Comparison of ENCODE assay signal across 9 cellular contexts in genomic region chr17:45223541-45224528, GRCh38. TPM values are rescaled to one million over a fixed set of nuclear protein-coding genes. Genes with fewer than 3 reads are reported as not detected.
DNase-seq lines count a peak whose midpoint lies in the region; TF ChIP-seq lines count a peak whose summit lies in the region.
"Had no signal": no experiment of that assay in that cellular context is flagged by ENCODE, and none has a peak within 500 bp of the region (broad histone marks: within the 10 kb centered on the region; RNA-seq: fewer than 3 reads in every experiment).

No MANE protein-coding gene starts in this region.

- H3K9ac ChIP-seq in neural progenitor cell, result no peak overlapping the region

- H3K27ac ChIP-seq in CD4-positive, alpha-beta memory T cell (ENCODE audit: low read depth, low read length), result peak overlapping the region; percentile 97
- H3K27ac ChIP-seq in neural progenitor cell, result no peak overlapping the region

- TF ChIP-seq POLR2A in NB4 (IDR thresholded peaks at IDR 0.05; ENCODE audit: extremely low read depth, insufficient read length), result no peak

- H3K4me3 Mint-ChIP-seq in CD4-positive, alpha-beta memory T cell, result peak overlapping the region; percentile 96 to 100 (median 99)
- peak overlapping the region; percentile 96 for H3K4me3 Mint-ChIP-seq in activated naive CD8-positive, alpha-beta T cell treated with anti-CD3 and anti-CD28 coated beads for 36 hours
- H3K4me3 Mint-ChIP-seq in neural progenitor cell, result peak overlapping the region; percentile 30

- peaks cover 4% of the 10 kb centered on the region for H4K20me1 ChIP-seq in neural progenitor cell (ENCODE audit: low read depth)

- H3K9me3 Mint-ChIP-seq in CD4-positive, alpha-beta memory T cell, result no peaks in the 10 kb centered on the region
- no peaks in the 10 kb centered on the region for H3K9me3 Mint-ChIP-seq in activated naive CD8-positive, alpha-beta T cell treated with anti-CD3 and anti-CD28 coated beads for 36 hours
- H3K9me3 Mint-ChIP-seq in neural progenitor cell, result no peaks in the 10 kb centered on the region

- H2AFZ ChIP-seq in neural progenitor cell (replicated peaks), result no peak overlapping the region

- peaks cover 13 to 62% of the 10 kb centered on the region in 2 donors for H3K36me3 Mint-ChIP-seq in CD4-positive, alpha-beta memory T cell
- H3K36me3 Mint-ChIP-seq in activated naive CD8-positive, alpha-beta T cell treated with anti-CD3 and anti-CD28 coated beads for 36 hours, result peaks cover 54% of the 10 kb centered on the region
- no peaks in the 10 kb centered on the region for H3K36me3 Mint-ChIP-seq in neural progenitor cell

- H3K4me1 Mint-ChIP-seq in CD4-positive, alpha-beta memory T cell, result peaks cover 32 to 85% (median 51%) of the 10 kb centered on the region in 4 donors
- peaks cover 65% of the 10 kb centered on the region for H3K4me1 Mint-ChIP-seq in activated naive CD8-positive, alpha-beta T cell treated with anti-CD3 and anti-CD28 coated beads for 36 hours
- H3K4me1 Mint-ChIP-seq in neural progenitor cell, result peaks cover 8% of the 10 kb centered on the region

- POLR2A ChIA-PET in CD4-positive, alpha-beta memory T cell (lab: Charles Lee; ENCODE audit: partially characterized antibody), result interaction anchor here (0.6 to 24.4 kb wide), 6 partner anchors 18 to 324 kb away, joined by 3 to 1143 read pairs (median 89); partner anchors contain the start of genes EFTUD2, HEXIM1 and MAP3K14
- POLR2A ChIA-PET in HEK293T (lab: Yijun Ruan, JAX), result interaction anchor here (0.6 kb wide), 1 partner anchor 75 kb away, joined by 3 read pairs; the partner anchor contains the start of gene HEXIM1

- DNase-seq in CD4-positive, alpha-beta memory T cell, result peak; percentile 44 to 83 (median 61)
- no peak for DNase-seq in NB4 (ENCODE audit: low read depth)
- peak; percentile 74 for DNase-seq in activated naive CD8-positive, alpha-beta T cell treated with anti-CD3 and anti-CD28 coated beads for 36 hours
- no peak for DNase-seq in neural progenitor cell (ENCODE audit: low spot score)
- DNase-seq in COR-L47 (lab: John Stamatoyannopoulos, UW), result no peak
- no peak for DNase-seq in occipital lobe (lab: John Stamatoyannopoulos, UW)
- DNase-seq in kidney glomerular epithelial cell (lab: John Stamatoyannopoulos, UW), result no peak
- DNase-seq in HEK293T (ENCODE audit: extremely low spot score), result no peak

- no peaks in the 10 kb centered on the region for H3K27me3 ChIP-seq in CD4-positive, alpha-beta memory T cell (ENCODE audit: insufficient read depth, low read length)
- peaks cover 56% of the 10 kb centered on the region for H3K27me3 ChIP-seq in neural progenitor cell

- no peaks in the 10 kb centered on the region for H3K79me2 ChIP-seq in neural progenitor cell (ENCODE audit: low read depth)

- no peaks in the 10 kb centered on the region for H3K27me3 Mint-ChIP-seq in CD4-positive, alpha-beta memory T cell
- H3K27me3 Mint-ChIP-seq in activated naive CD8-positive, alpha-beta T cell treated with anti-CD3 and anti-CD28 coated beads for 36 hours, result no peaks in the 10 kb centered on the region
- H3K27me3 Mint-ChIP-seq in neural progenitor cell (ENCODE audit: insufficient read depth, low read depth), result peaks cover 49% of the 10 kb centered on the region

- intact Hi-C loops in CD4-positive, alpha-beta memory T cell (cut with micrococcal nuclease), result no loop called here

- no peak overlapping the region for H3K4me2 ChIP-seq in neural progenitor cell

- peaks cover 13% of the 10 kb centered on the region for H3F3A ChIP-seq in neural progenitor cell (ENCODE audit: low read depth)

- no peaks in the 10 kb centered on the region for H3K9me3 ChIP-seq in CD4-positive, alpha-beta memory T cell (ENCODE audit: control insufficient read depth in 1 of 2, low read length in 2 of 2)
- no peaks in the 10 kb centered on the region for H3K9me3 ChIP-seq in neural progenitor cell (ENCODE audit: low read depth)
- H3K9me3 ChIP-seq: ascending aorta had no signal

- CTCF ChIA-PET in CD4-positive, alpha-beta memory T cell (lab: Charles Lee; ENCODE audit: partially characterized antibody), result interaction anchor here (1.0 to 10.3 kb wide), 6 partner anchors 10 to 88 kb away, joined by 3 to 449 read pairs (median 22); partner anchors contain the start of gene ACBD4
- CTCF ChIA-PET in HEK293T (lab: Yijun Ruan, JAX), result interaction anchor here (1.3 to 2.6 kb wide), 3 partner anchors 8 to 12 kb away, joined by 5 to 16 read pairs (median 9); no protein-coding TSS in a partner anchor

- TF ChIP-seq CTCF in NB4 (IDR thresholded peaks at IDR 0.05; ENCODE audit: low read depth, low read length), result no peak
- no peak for TF ChIP-seq CTCF in neural progenitor cell (IDR thresholded peaks at IDR 0.05)

- H3K27ac Mint-ChIP-seq in CD4-positive, alpha-beta memory T cell, result peak overlapping the region; percentile 99 to 100 (median 100)
- peak overlapping the region; percentile 99 for H3K27ac Mint-ChIP-seq in activated naive CD8-positive, alpha-beta T cell treated with anti-CD3 and anti-CD28 coated beads for 36 hours
- no peak overlapping the region for H3K27ac Mint-ChIP-seq in neural progenitor cell

- H3K4me1 ChIP-seq in CD4-positive, alpha-beta memory T cell (ENCODE audit: insufficient read depth, low read length), result peaks cover 69% of the 10 kb centered on the region
- H3K4me1 ChIP-seq in neural progenitor cell, result peaks cover 10% of the 10 kb centered on the region

- H3K36me3 ChIP-seq in CD4-positive, alpha-beta memory T cell (ENCODE audit: insufficient read depth, low read length), result peaks cover 5% of the 10 kb centered on the region
- no peaks in the 10 kb centered on the region for H3K36me3 ChIP-seq in neural progenitor cell
- H3K36me3 ChIP-seq: ascending aorta had no signal

- peak overlapping the region; percentile 43 to 74 for H3K4me3 ChIP-seq in CD4-positive, alpha-beta memory T cell (ENCODE audit: low read length in 2 of 2)
- peak overlapping the region; percentile 75 for H3K4me3 ChIP-seq in NB4 (ENCODE audit: low read depth, low read length)
- no peak overlapping the region for H3K4me3 ChIP-seq in neural progenitor cell

TF ChIP-seq in HEK293T, 16 proteins besides CTCF, POLR2A, EP300 and RAD21:
- TF ChIP-seq ZNF384 (IDR thresholded peaks at IDR 0.05), result no peak
- TF ChIP-seq FOXA1 (IDR thresholded peaks at IDR 0.05), result no peak
- no peak for TF ChIP-seq L3MBTL2 (conservative IDR thresholded peaks at IDR 0.05)
- TF ChIP-seq TARDBP (IDR thresholded peaks at IDR 0.05), result no peak
- TF ChIP-seq SUZ12 (IDR thresholded peaks at IDR 0.05), result no peak
- no peak for TF ChIP-seq NFRKB (IDR thresholded peaks at IDR 0.05)
- no peak for TF ChIP-seq FOXM1 (IDR thresholded peaks at IDR 0.05; ENCODE audit: borderline replicate concordance)
- no peak for TF ChIP-seq ELF4 (IDR thresholded peaks at IDR 0.05)
- TF ChIP-seq HDGF (IDR thresholded peaks at IDR 0.05; ENCODE audit: borderline replicate concordance), result no peak
- TF ChIP-seq FOXK2 (IDR thresholded peaks at IDR 0.05), result no peak
TF ChIP-seq in HEK293T: peak in this region for 0.

RNA-seq across cellular contexts. Expression of gene FMNL1, which starts 2.1 kb away (rescaled TPM):
- total RNA-seq in CD4-positive, alpha-beta memory T cell, result 100 to 1,000 TPM; 403 to 405 TPM
- 10 to 100 TPM in 1 of 2 donors, 1 to 10 TPM in 1; 8.1 to 64.4 TPM for polyA plus RNA-seq in CD4-positive, alpha-beta memory T cell
- 100 to 1,000 TPM; 215 to 219 TPM for total RNA-seq in activated naive CD8-positive, alpha-beta T cell treated with anti-CD3 and anti-CD28 coated beads for 36 hours
- total RNA-seq in neural progenitor cell (ENCODE audit: low replicate concordance), result 2.0 and 2.4 TPM in 2 replicates
- 1.9 TPM for total RNA-seq in occipital lobe

RNA-seq across cellular contexts. Expression of gene SPATA32, which starts 38.1 kb away (rescaled TPM):
- under 1 TPM; 0.22 to 0.41 TPM for total RNA-seq in CD4-positive, alpha-beta memory T cell
- under 1 TPM; 0.25 to 0.49 TPM for polyA plus RNA-seq in CD4-positive, alpha-beta memory T cell
- under 1 TPM; 0.62 to 0.68 TPM for total RNA-seq in activated naive CD8-positive, alpha-beta T cell treated with anti-CD3 and anti-CD28 coated beads for 36 hours
- total RNA-seq in neural progenitor cell (ENCODE audit: low replicate concordance), result not detected in 2 replicates
- total RNA-seq in occipital lobe, result not detected
- total RNA-seq: ascending aorta had no signal

Comparison
In these comparisons a context has a peak if more than half of its experiments do, and no peak if none do; other contexts are left out.
1. DNase-seq: peak in CD4-positive, alpha-beta memory T cell (5 of 5) and activated naive CD8-positive, alpha-beta T cell treated with anti-CD3 and anti-CD28 coated beads for 36 hours (single experiment); none in NB4 (single experiment), neural progenitor cell (single experiment), COR-L47 (single experiment), occipital lobe (single experiment), kidney glomerular epithelial cell (single experiment) and HEK293T (single experiment).
2. H3K4me3 Mint-ChIP-seq: peak in every context shown above with its lines; median percentile 99 in CD4-positive, alpha-beta memory T cell; 96 in activated naive CD8-positive, alpha-beta T cell treated with anti-CD3 and anti-CD28 coated beads for 36 hours; 30 in neural progenitor cell.
3. RNA of gene FMNL1, which starts 2.1 kb away (total RNA-seq): 403 to 405 TPM in CD4-positive, alpha-beta memory T cell and 215 to 219 TPM in activated naive CD8-positive, alpha-beta T cell treated with anti-CD3 and anti-CD28 coated beads for 36 hours; 2.0 to 2.4 TPM in neural progenitor cell and 1.9 TPM in occipital lobe (single experiment); every median in the first group is over 10 times any median in the second.